8 cellular contexts compared by ENCODE assay signal in the genomic region with DNA sequence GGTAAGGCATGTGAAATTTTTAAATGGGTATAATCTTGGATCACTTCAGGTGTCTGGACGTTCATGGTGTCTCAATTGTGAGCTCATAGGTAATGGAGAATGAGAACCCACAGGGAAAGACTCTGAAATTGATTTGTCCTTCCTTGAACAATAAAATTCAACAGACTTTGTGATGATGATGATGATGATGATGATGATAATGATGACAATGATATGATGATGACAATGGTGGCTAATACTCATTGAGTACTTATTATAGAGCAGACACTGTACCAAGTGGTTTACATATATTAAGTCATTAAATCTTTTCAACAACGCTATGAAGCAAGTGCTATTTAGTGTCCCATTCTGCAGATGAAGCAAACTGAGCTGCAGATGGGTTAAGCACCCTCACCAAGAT.
"Had no signal": no experiment of that assay in that cellular context is flagged by ENCODE, and none has a peak within 500 bp of the region (broad histone marks: within the 10 kb centered on the region; RNA-seq: fewer than 3 reads in every experiment).

No MANE protein-coding gene starts in this region.

- H3K4me3 ChIP-seq: GM12878 had no signal

- ATAC-seq: GM12878 had no signal

- DNase-seq: GDM1, GF-D8 had no signal

- FAIRE-seq: G401.6, GM12878, GM12891, GM12892, GM18507, GM19239 had no signal
